Comparison of ENCODE assay signal across 13 cellular contexts in the genomic region with DNA sequence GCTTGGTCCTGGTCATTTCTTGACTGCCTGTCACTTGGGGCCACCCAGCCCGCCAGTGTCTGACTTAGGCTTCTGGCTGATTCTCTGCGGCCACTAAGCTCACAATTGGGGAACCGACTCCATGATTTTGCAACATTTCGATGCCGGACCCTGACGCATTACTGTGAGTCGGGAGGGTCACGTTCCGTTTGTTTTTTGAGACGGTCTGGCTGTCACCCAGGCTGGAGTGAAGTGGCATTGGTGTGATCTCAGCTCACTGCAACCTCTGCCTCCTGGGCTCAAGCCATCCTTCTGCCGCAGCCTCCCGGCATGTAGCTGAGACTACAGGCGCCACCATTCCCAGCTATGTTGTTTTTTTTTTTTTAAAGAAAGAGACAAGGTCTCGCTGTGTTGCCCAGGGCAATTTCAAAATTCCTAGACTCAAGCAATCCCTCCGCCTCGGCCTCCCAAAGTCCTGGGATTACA. TPM values are rescaled to one million over a fixed set of nuclear protein-coding genes. Genes with fewer than 3 reads are reported as not detected.
DNase-seq lines count a peak whose midpoint lies in the region; ATAC-seq and TF ChIP-seq lines count a peak whose summit lies in the region.
"Had no signal": no experiment of that assay in that cellular context is flagged by ENCODE, and none has a peak within 500 bp of the region (broad histone marks: within the 10 kb centered on the region; RNA-seq: fewer than 3 reads in every experiment).

No MANE protein-coding gene starts in this region.

- intact Hi-C loops in heart left ventricle (cut with DNase I) = no loop called here

- H3K36me3 ChIP-seq in heart left ventricle = no peaks in the 10 kb centered on the region
- no peaks in the 10 kb centered on the region for H3K36me3 ChIP-seq in neutrophil

- H3K4me3 ChIP-seq in heart left ventricle (no peak overlapping the region), neutrophil (ENCODE audit: low read depth in 1 of 2, low read length in 1 of 2) (peak overlapping the region; percentile 4 to 25)

- no peak for TF ChIP-seq CTCF in heart left ventricle (IDR thresholded peaks at IDR 0.05)
- TF ChIP-seq CTCF in neutrophil (IDR thresholded peaks at IDR 0.05) = peak; percentile 11

- no peak for TF ChIP-seq POLR2A in heart left ventricle (IDR thresholded peaks at IDR 0.05)

- H3K9me3 ChIP-seq in heart left ventricle (no peaks in the 10 kb centered on the region), neutrophil (no peaks in the 10 kb centered on the region)

- peaks cover 0 to 50% (median 18%) of the 10 kb centered on the region in 12 donors for H3K4me1 ChIP-seq in heart left ventricle
- H3K4me1 ChIP-seq in neutrophil (ENCODE audit: control insufficient read depth in 1 of 2, insufficient read depth in 1 of 2, low read depth in 1 of 2, low read length in 1 of 2) = peaks cover 38 to 49% of the 10 kb centered on the region in 2 experiments

- 82 to 91% (median 86%) methylated on average over 16 of the region's 16 CpGs for WGBS in heart left ventricle, 4 donors

- ATAC-seq in heart left ventricle (no peak), HG03571 (IDR thresholded peaks at IDR 0.05; ENCODE audit: unreplicated experiment) (no peak), HG02763 (IDR thresholded peaks at IDR 0.05; ENCODE audit: unreplicated experiment) (no peak)
- ATAC-seq: activated naive CD4-positive, alpha-beta T cell treated with anti-CD3 and anti-CD28 coated beads, Interleukin-2, amount 50 U/mL, for 72 hours; effector memory CD8-positive, alpha-beta T cell; T-cell had no signal

- H3K27me3 ChIP-seq in heart left ventricle = no peaks in the 10 kb centered on the region
- H3K27me3 ChIP-seq in neutrophil = no peaks in the 10 kb centered on the region

- DNase-seq in Ammon's horn (ENCODE audit: low spot score) = peak; percentile 61
- DNase-seq in NOMO-1 treated with dmso at 0.1 percent for 144 hours (lab: John Stamatoyannopoulos, UW; ENCODE audit: unreplicated experiment) = peak; percentile 66
- peak in 3 of 5 donors; percentile 41 to 66 (median 46) for DNase-seq in heart left ventricle
- no peak for DNase-seq in amniotic stem cell (lab: John Stamatoyannopoulos, UW)
- no peak for DNase-seq in stimulated activated CD4-positive, alpha-beta T cell treated with anti-CD3 and anti-CD28 coated beads, Interleukin-4, amount 100 ng/mL, for 24 hours
- DNase-seq: effector memory CD8-positive, alpha-beta T cell; NCI-H1694 treated with DMSO at 0.1 percent for 48 hours; NCI-H526 had no signal

- H3K27ac ChIP-seq in heart left ventricle (peak overlapping the region in 5 of 12 donors; percentile 26 to 95 (median 53)), neutrophil (peak overlapping the region; percentile 92)

RNA-seq across cellular contexts. Expression of a gene that starts 3.2 kb away (rescaled TPM):
- total RNA-seq in heart left ventricle = 1 to 10 TPM; 1.2 to 5.1 (median 1.9) TPM
- polyA plus RNA-seq in heart left ventricle = 1 to 10 TPM; 1.6 to 3.1 TPM

RNA-seq across cellular contexts. Expression of a gene that starts 3.2 kb away (rescaled TPM):
- total RNA-seq in heart left ventricle = 10 to 100 TPM; 13.5 to 38.8 (median 19.1) TPM
- polyA plus RNA-seq in heart left ventricle = 10 to 100 TPM; 15.4 to 28.3 TPM

RNA-seq across cellular contexts. Expression of a gene that starts 16.7 kb away (rescaled TPM):
- total RNA-seq in heart left ventricle = 100 to 1,000 TPM in 2 of 9 donors, 10 to 100 TPM in 7; 48.5 to 121 (median 52.0) TPM
- 100 to 1,000 TPM in 1 of 2 donors, 10 to 100 TPM in 1; 64.1 to 116 TPM for polyA plus RNA-seq in heart left ventricle

RNA-seq across cellular contexts. Expression of a gene that starts 38.6 kb away (rescaled TPM):
- 10 to 100 TPM in 4 of 9 donors, 1 to 10 TPM in 5; 2.9 to 19.7 (median 9.2) TPM for total RNA-seq in heart left ventricle
- polyA plus RNA-seq in heart left ventricle = 10 to 100 TPM in 1 of 2 donors, 1 to 10 TPM in 1; 3.5 to 10.2 TPM

RNA-seq across cellular contexts. Expression of a gene that starts 39.0 kb away (rescaled TPM):
- total RNA-seq in heart left ventricle = 10 to 100 TPM; 18.2 to 42.7 (median 24.6) TPM
- 10 to 100 TPM; 24.3 to 41.7 TPM for polyA plus RNA-seq in heart left ventricle

Comparison
In these comparisons a context has a peak if more than half of its experiments do, and no peak if none do; other contexts are left out.
1. DNase-seq: peak in Ammon's horn (single experiment), NOMO-1 treated with dmso at 0.1 percent for 144 hours (single experiment) and heart left ventricle (3 of 5); none in amniotic stem cell (single experiment) and stimulated activated CD4-positive, alpha-beta T cell treated with anti-CD3 and anti-CD28 coated beads, Interleukin-4, amount 100 ng/mL, for 24 hours (single experiment).
2. H3K4me3 ChIP-seq: peak in neutrophil (2 of 2); none in heart left ventricle (0 of 12).